Comparison of ENCODE assay signal across 9 cellular contexts in the genomic region with DNA sequence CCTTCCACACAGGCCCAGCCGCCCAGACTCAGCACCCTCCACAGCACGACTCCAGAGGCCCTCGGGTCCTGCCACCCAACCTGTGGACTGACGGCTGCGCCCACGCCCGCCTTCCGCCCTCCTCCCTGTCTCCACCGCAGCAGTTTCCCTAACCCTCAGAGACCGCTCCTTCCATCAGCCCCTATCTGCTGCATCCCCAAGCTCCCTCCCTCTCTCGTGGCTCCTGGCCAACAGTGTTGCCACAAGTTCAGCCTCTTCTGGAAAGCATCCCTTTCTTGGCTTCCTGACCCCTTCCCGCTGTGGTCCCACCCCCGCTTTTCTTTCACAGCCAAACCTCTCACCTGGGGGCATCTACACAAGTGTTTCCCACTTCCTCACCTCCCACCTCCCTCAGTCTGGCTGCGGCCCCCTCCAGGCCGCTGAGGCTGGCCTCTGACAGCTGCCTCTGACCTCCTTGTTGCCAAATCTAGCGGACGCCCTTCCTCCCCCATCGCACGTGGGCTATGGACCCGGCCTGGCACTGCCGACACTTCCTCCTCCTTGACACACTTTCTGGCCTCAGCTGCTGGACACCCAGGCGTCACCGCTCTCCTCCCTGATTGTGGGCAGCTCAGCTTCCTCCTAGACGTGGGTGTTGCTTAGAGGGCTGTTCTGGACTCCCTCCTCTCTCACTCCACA.
DNase-seq lines count a peak whose midpoint lies in the region; ATAC-seq and TF ChIP-seq lines count a peak whose summit lies in the region.
"Had no signal": no experiment of that assay in that cellular context is flagged by ENCODE, and none has a peak within 500 bp of the region (broad histone marks: within the 10 kb centered on the region; RNA-seq: fewer than 3 reads in every experiment).

No MANE protein-coding gene starts in this region.

- H3K27me3 ChIP-seq in BLaER1 = peaks cover 49% of the 10 kb centered on the region

- H3K4me1 Mint-ChIP-seq in dendritic cell treated with granulocyte-macrophage colony-stimulating factor and Interleukin-4, amounts not matched to agents 40 ng/mL and 50 ng/mL, for 4 days (ENCODE audit: low read depth) = peaks cover 98% of the 10 kb centered on the region
- H3K4me1 Mint-ChIP-seq in nephron (peaks cover 80% of the 10 kb centered on the region), HFFc6 (ENCODE audit: low read depth) (peaks cover 22% of the 10 kb centered on the region)

- H3K27ac ChIP-seq in BLaER1 = no peak overlapping the region
- H3K27ac ChIP-seq: SK-N-MC had no signal

- H3K4me1 ChIP-seq in BLaER1 = peaks cover 80% of the 10 kb centered on the region

- H4K20me1 ChIP-seq in BLaER1 = peaks cover 57% of the 10 kb centered on the region

- 0 out of 2 replicates have a peak overlapping the region, but pooled peaks have one; percentile 19 for H3K4me3 ChIP-seq in BLaER1
- H3K4me3 ChIP-seq: SK-N-MC had no signal

- no peaks in the 10 kb centered on the region for H3K36me3 ChIP-seq in BLaER1

- intact Hi-C loops in dendritic cell treated with granulocyte-macrophage colony-stimulating factor and Interleukin-4, amounts not matched to agents 40 ng/mL and 50 ng/mL, for 4 days (cut with micrococcal nuclease) = loop anchor here (5.0 to 10.0 kb wide), 5 partner anchors 58 to 802 kb away; no protein-coding TSS in a partner anchor

- no peak overlapping the region for H3K9ac ChIP-seq in BLaER1

- H3K36me3 Mint-ChIP-seq in dendritic cell treated with granulocyte-macrophage colony-stimulating factor and Interleukin-4, amounts not matched to agents 40 ng/mL and 50 ng/mL, for 4 days (ENCODE audit: low read depth) = no peaks in the 10 kb centered on the region
- no peaks in the 10 kb centered on the region for H3K36me3 Mint-ChIP-seq in nephron (ENCODE audit: low read depth)
- H3K36me3 Mint-ChIP-seq in HFFc6 (ENCODE audit: low read depth) = no peaks in the 10 kb centered on the region

- ATAC-seq in HG02588 (IDR thresholded peaks at IDR 0.05; ENCODE audit: unreplicated experiment) = no peak
- no peak for ATAC-seq in HG03520 (IDR thresholded peaks at IDR 0.05; ENCODE audit: unreplicated experiment)

- peak overlapping the region; percentile 86 for H3K4me2 ChIP-seq in BLaER1

- H3K9me3 Mint-ChIP-seq in dendritic cell treated with granulocyte-macrophage colony-stimulating factor and Interleukin-4, amounts not matched to agents 40 ng/mL and 50 ng/mL, for 4 days = no peaks in the 10 kb centered on the region
- no peaks in the 10 kb centered on the region for H3K9me3 Mint-ChIP-seq in nephron
- no peaks in the 10 kb centered on the region for H3K9me3 Mint-ChIP-seq in HFFc6

- no peak for TF ChIP-seq CTCF in nephron (IDR thresholded peaks at IDR 0.05; ENCODE audit: unreplicated experiment in 3 of 3)
- TF ChIP-seq CTCF in HFFc6 (IDR thresholded peaks at IDR 0.05) = no peak

- H3K27me3 Mint-ChIP-seq in dendritic cell treated with granulocyte-macrophage colony-stimulating factor and Interleukin-4, amounts not matched to agents 40 ng/mL and 50 ng/mL, for 4 days = peaks cover 57% of the 10 kb centered on the region
- H3K27me3 Mint-ChIP-seq in nephron (ENCODE audit: low read depth) = peaks cover 57% of the 10 kb centered on the region
- H3K27me3 Mint-ChIP-seq in HFFc6 (ENCODE audit: insufficient read depth) = peaks cover 44% of the 10 kb centered on the region

- peak overlapping the region; percentile 86 for H3K27ac Mint-ChIP-seq in dendritic cell treated with granulocyte-macrophage colony-stimulating factor and Interleukin-4, amounts not matched to agents 40 ng/mL and 50 ng/mL, for 4 days
- H3K27ac Mint-ChIP-seq in nephron (peak overlapping the region; percentile 1 to 64 (median 59)), HFFc6 (no peak overlapping the region)

- peak; percentile 29 for DNase-seq in NCI-H2196 (lab: John Stamatoyannopoulos, UW; ENCODE audit: unreplicated experiment)
- no peak for DNase-seq in HFFc6
- DNase-seq in NCI-H1092 treated with DMSO at 0.1 percent for 48 hours (lab: John Stamatoyannopoulos, UW) = no peak

- no peaks in the 10 kb centered on the region for H3K9me3 ChIP-seq in BLaER1

- peak overlapping the region; percentile 47 for H3K4me3 Mint-ChIP-seq in dendritic cell treated with granulocyte-macrophage colony-stimulating factor and Interleukin-4, amounts not matched to agents 40 ng/mL and 50 ng/mL, for 4 days
- H3K4me3 Mint-ChIP-seq in nephron (peak overlapping the region; percentile 2 to 20 (median 7)), HFFc6 (no peak overlapping the region)
